ENCODE assay signal across 24 cellular contexts in the genomic region with DNA sequence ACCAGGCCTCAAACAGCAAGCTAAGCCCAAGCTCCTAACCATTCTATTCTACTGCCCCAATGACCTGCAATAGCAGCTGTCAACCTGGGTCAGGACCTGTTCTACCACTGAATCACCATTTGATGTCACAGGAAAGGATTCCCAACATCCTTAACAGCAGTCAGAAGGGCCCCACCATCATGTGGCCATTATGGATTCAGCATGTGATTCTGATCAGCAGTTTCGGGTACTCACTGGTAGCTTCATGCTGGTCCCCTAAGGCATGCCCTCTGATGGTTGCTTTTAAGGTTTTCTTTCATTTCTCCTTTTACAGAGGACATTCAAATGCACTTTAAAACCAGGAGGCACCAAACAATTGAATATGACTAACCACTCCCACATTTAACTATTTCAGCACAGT. TPM values are rescaled to one million over a fixed set of nuclear protein-coding genes. Genes with fewer than 3 reads are reported as not detected.
A peak's percentile ranks its signal among the peaks of the same experiment; 100 is the strongest.
DNase-seq lines count a peak whose midpoint lies in the region; ATAC-seq and TF ChIP-seq lines count a peak whose summit lies in the region.
"Had no signal": no experiment of that assay in that cellular context is flagged by ENCODE, and none has a peak within 500 bp of the region (broad histone marks: within the 10 kb centered on the region; RNA-seq: fewer than 3 reads in every experiment).

No MANE protein-coding gene starts in this region.

- H3K79me2 ChIP-seq in ACC112 (ENCODE audit: control insufficient read depth, insufficient read depth, low read length, unreplicated experiment) = no peaks in the 10 kb centered on the region

- H3K4me3 Mint-ChIP-seq in activated B cell treated with CpG ODN at 0.5 μM for 24 hours = no peak overlapping the region
- H3K4me3 Mint-ChIP-seq: activated CD4-positive, alpha-beta memory T cell treated with anti-CD3 and anti-CD28 coated beads for 36 hours; activated naive CD4-positive, alpha-beta T cell treated with anti-CD3 and anti-CD28 coated beads, Interleukin-2, amount 50 U/mL, for 24 hours; activated T-cell treated with anti-CD3 and anti-CD28 coated beads, Interleukin-2, amount 50 U/mL, for 4 hours; CD4-positive, CD25-positive, alpha-beta regulatory T cell; endodermal cell; nephron had no signal

- no peak overlapping the region for H3K27ac Mint-ChIP-seq in activated B cell treated with CpG ODN at 0.5 μM for 24 hours
- H3K27ac Mint-ChIP-seq: activated CD4-positive, alpha-beta memory T cell treated with anti-CD3 and anti-CD28 coated beads for 36 hours; activated naive CD4-positive, alpha-beta T cell treated with anti-CD3 and anti-CD28 coated beads, Interleukin-2, amount 50 U/mL, for 24 hours; CD4-positive, CD25-positive, alpha-beta regulatory T cell; endodermal cell; nephron had no signal

- H3K4me1 Mint-ChIP-seq in activated B cell treated with CpG ODN at 0.5 μM for 24 hours = peaks cover 8% of the 10 kb centered on the region
- H3K4me1 Mint-ChIP-seq: activated naive CD4-positive, alpha-beta T cell treated with anti-CD3 and anti-CD28 coated beads, Interleukin-2, amount 50 U/mL, for 24 hours; nephron had no signal

- peaks cover 21% of the 10 kb centered on the region for H3K4me1 ChIP-seq in ACC112 (ENCODE audit: control insufficient read depth, insufficient read depth, low read length, unreplicated experiment)
- H3K4me1 ChIP-seq: prostate gland had no signal

- H3K27me3 Mint-ChIP-seq in activated B cell treated with CpG ODN at 0.5 μM for 24 hours = no peaks in the 10 kb centered on the region
- H3K27me3 Mint-ChIP-seq: activated CD4-positive, alpha-beta memory T cell treated with anti-CD3 and anti-CD28 coated beads for 36 hours; activated naive CD4-positive, alpha-beta T cell treated with anti-CD3 and anti-CD28 coated beads, Interleukin-2, amount 50 U/mL, for 24 hours; CD4-positive, CD25-positive, alpha-beta regulatory T cell had no signal

- CTCF ChIA-PET in activated B cell treated with CpG ODN at 0.5 μM for 24 hours (lab: Charles Lee) = no interaction called here

- no peak overlapping the region for H3K4me3 ChIP-seq in ACC112 (ENCODE audit: low read depth, low read length)
- H3K4me3 ChIP-seq: prostate gland, smooth muscle cell had no signal

- POLR2A ChIA-PET in activated B cell treated with CpG ODN at 0.5 μM for 24 hours (lab: Charles Lee) = no interaction called here

- no peak overlapping the region for H2AFZ ChIP-seq in ACC112 (ENCODE audit: low read length, unreplicated experiment)

- peaks cover 17% of the 10 kb centered on the region for H3K36me3 ChIP-seq in ACC112 (ENCODE audit: insufficient read depth, low read length)

- no peaks in the 10 kb centered on the region for H3K27me3 ChIP-seq in ACC112 (ENCODE audit: insufficient read depth, low read length)

- DNase-seq in activated B cell treated with CpG ODN at 0.5 μM for 24 hours (no peak), kidney tubule cell (ENCODE audit: low spot score) (peak; percentile 41), NCI-H2227 treated with DMSO at 0.1 percent for 48 hours (lab: John Stamatoyannopoulos, UW) (no peak), DMS114 treated with DMSO at 0.1 percent for 48 hours (lab: John Stamatoyannopoulos, UW; ENCODE audit: unreplicated experiment) (no peak)
- DNase-seq in activated CD8-positive, alpha-beta memory T cell treated with anti-CD3 and anti-CD28 coated beads, Interleukin-2, amount 50 U/mL, for 48 hours = no peak
- DNase-seq: ACHN; activated CD4-positive, alpha-beta memory T cell treated with anti-CD3 and anti-CD28 coated beads for 36 hours; activated T-cell treated with anti-CD3 and anti-CD28 coated beads, Interleukin-2, amount 50 U/mL, for 4 hours; CD4-positive, CD25-positive, alpha-beta regulatory T cell; endodermal cell; NCI-H187; NCI-H226; PC-3; SHP77 treated with DMSO at 0.1 percent for 48 hours; stimulated activated CD4-positive, alpha-beta T cell treated with anti-CD3 and anti-CD28 coated beads, Interleukin-4, amount 100 ng/mL, for 4 hours; substantia nigra; WERI-Rb-1 had no signal

- peaks cover 6% of the 10 kb centered on the region for H3K9me3 Mint-ChIP-seq in activated B cell treated with CpG ODN at 0.5 μM for 24 hours
- H3K9me3 Mint-ChIP-seq: activated naive CD4-positive, alpha-beta T cell treated with anti-CD3 and anti-CD28 coated beads, Interleukin-2, amount 50 U/mL, for 24 hours; activated T-cell treated with anti-CD3 and anti-CD28 coated beads, Interleukin-2, amount 50 U/mL, for 4 hours; nephron had no signal

- intact Hi-C loops in activated B cell treated with CpG ODN at 0.5 μM for 24 hours (cut with micrococcal nuclease) = no loop called here

- ATAC-seq in GM18870 (IDR thresholded peaks at IDR 0.05; ENCODE audit: unreplicated experiment) (peak; percentile 62), activated B cell treated with CpG ODN at 0.5 μM for 24 hours (ENCODE audit: low read depth) (peak; percentile 52), HG03135 (IDR thresholded peaks at IDR 0.05; ENCODE audit: unreplicated experiment) (no peak)
- ATAC-seq: activated T-cell treated with anti-CD3 and anti-CD28 coated beads, Interleukin-2, amount 50 U/mL, for 4 hours; PC-3 had no signal

- TF ChIP-seq CTCF in activated B cell treated with CpG ODN at 0.5 μM for 24 hours (IDR thresholded peaks at IDR 0.05) = no peak

- H3K36me3 Mint-ChIP-seq in activated B cell treated with CpG ODN at 0.5 μM for 24 hours (ENCODE audit: low read depth) = peaks cover 87% of the 10 kb centered on the region

- peak overlapping the region; percentile 85; the same call in 1 of the 2 replicates for H3K27ac ChIP-seq in ACC112 (ENCODE audit: low read depth, low read length)
- H3K27ac ChIP-seq: WERI-Rb-1 had no signal

RNA-seq across cellular contexts. Expression of a gene that starts 37.3 kb away (rescaled TPM):
- total RNA-seq in activated B cell treated with CpG ODN at 0.5 μM for 24 hours = 0.35 and 0.56 TPM in 2 replicates
